1 cellular context compared by ENCODE assay signal in the genomic region with DNA sequence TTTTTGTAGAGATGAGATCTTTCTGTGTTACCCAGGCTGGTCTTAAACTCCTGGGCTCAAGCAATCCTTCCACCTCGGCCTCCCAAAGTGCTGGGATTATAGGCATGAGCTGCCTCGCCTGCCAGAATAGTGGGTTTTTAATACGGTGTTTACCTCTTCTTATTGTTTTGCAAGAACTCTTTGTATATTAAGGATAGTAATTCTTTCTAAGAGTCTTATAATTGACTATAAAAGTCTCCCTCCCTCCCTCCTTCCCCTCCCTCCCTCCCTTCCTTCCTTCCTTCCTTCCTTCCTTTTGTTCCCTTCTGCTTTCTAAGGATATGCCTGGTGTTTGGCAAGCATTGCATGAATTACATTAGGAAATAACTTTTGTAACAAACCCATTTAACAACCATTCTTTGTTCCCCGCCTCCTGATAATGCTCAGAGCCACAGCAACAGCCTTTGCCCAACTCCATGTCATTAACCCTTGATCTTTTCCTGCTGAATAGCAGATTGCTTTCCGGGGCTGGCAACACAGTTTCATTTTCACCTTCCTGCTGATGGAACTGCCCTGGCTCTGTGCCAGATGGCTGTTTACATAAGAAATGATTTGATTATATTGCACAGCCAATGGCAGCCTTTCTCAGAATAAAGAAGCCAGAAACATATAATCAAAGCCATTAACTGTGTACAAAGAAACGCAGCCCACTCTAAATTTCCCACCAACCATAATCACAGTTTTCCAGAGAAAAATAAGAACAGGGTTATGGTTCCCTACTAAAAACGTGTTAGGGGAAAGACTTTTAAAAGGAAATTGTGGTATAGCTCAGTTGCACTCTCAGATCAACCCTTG.
TF ChIP-seq lines count a peak whose summit lies in the region.

No MANE protein-coding gene starts in this region.

TF ChIP-seq in HEK293, 187 proteins besides CTCF, POLR2A, EP300 and RAD21 (continued from another document and continues in another):
- TF ChIP-seq, protein P1, sequence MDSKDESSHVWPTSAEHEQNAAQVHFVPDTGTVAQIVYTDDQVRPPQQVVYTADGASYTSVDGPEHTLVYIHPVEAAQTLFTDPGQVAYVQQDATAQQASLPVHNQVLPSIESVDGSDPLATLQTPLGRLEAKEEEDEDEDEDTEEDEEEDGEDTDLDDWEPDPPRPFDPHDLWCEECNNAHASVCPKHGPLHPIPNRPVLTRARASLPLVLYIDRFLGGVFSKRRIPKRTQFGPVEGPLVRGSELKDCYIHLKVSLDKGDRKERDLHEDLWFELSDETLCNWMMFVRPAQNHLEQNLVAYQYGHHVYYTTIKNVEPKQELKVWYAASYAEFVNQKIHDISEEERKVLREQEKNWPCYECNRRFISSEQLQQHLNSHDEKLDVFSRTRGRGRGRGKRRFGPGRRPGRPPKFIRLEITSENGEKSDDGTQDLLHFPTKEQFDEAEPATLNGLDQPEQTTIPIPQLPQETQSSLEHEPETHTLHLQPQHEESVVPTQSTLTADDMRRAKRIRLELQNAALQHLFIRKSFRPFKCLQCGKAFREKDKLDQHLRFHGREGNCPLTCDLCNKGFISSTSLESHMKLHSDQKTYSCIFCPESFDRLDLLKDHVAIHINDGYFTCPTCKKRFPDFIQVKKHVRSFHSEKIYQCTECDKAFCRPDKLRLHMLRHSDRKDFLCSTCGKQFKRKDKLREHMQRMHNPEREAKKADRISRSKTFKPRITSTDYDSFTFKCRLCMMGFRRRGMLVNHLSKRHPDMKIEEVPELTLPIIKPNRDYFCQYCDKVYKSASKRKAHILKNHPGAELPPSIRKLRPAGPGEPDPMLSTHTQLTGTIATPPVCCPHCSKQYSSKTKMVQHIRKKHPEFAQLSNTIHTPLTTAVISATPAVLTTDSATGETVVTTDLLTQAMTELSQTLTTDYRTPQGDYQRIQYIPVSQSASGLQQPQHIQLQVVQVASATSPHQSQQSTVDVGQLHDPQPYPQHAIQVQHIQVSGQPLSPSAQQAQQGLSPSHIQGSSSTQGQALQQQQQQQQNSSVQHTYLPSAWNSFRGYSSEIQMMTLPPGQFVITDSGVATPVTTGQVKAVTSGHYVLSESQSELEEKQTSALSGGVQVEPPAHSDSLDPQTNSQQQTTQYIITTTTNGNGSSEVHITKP (tag by site-specific recombination; IDR thresholded peaks at IDR 0.05), result peak; percentile 92
- TF ChIP-seq ZNF701 (tag by site-specific recombination; IDR thresholded peaks at IDR 0.05), result 0 out of 2 replicates have a peak, but pooled peaks have one; percentile 48
- no peak for TF ChIP-seq ZNF623 (tag by site-specific recombination; IDR thresholded peaks at IDR 0.05)
- TF ChIP-seq ZNF248 (tag by site-specific recombination; IDR thresholded peaks at IDR 0.05), result no peak
- TF ChIP-seq, protein P2, sequence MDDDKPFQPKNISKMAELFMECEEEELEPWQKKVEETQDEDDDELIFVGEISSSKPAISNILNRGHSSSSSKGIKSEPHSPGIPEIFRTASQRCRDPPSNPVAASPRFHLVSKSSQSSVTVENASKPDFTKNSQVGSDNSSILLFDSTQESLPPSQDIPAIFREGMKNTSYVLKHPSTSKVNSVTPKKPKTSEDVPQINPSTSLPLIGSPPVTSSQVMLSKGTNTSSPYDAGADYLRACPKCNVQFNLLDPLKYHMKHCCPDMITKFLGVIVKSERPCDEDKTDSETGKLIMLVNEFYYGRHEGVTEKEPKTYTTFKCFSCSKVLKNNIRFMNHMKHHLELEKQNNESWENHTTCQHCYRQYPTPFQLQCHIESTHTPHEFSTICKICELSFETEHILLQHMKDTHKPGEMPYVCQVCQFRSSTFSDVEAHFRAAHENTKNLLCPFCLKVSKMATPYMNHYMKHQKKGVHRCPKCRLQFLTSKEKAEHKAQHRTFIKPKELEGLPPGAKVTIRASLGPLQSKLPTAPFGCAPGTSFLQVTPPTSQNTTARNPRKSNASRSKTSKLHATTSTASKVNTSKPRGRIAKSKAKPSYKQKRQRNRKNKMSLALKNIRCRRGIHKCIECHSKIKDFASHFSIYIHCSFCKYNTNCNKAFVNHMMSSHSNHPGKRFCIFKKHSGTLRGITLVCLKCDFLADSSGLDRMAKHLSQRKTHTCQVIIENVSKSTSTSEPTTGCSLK (tag by site-specific recombination; IDR thresholded peaks at IDR 0.05), result no peak
- TF ChIP-seq ZNF544 (tag by site-specific recombination; IDR thresholded peaks at IDR 0.05), result peak; percentile 82; the same call in 1 of the 2 replicates
- TF ChIP-seq, protein P3, sequence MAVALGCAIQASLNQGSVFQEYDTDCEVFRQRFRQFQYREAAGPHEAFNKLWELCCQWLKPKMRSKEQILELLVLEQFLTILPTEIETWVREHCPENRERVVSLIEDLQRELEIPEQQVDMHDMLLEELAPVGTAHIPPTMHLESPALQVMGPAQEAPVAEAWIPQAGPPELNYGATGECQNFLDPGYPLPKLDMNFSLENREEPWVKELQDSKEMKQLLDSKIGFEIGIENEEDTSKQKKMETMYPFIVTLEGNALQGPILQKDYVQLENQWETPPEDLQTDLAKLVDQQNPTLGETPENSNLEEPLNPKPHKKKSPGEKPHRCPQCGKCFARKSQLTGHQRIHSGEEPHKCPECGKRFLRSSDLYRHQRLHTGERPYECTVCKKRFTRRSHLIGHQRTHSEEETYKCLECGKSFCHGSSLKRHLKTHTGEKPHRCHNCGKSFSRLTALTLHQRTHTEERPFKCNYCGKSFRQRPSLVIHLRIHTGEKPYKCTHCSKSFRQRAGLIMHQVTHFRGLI (tag by site-specific recombination; IDR thresholded peaks at IDR 0.05), result peak; percentile 59; the same call in 1 of the 2 replicates
- TF ChIP-seq ZNF561 (tag by site-specific recombination; IDR thresholded peaks at IDR 0.05; ENCODE audit: borderline replicate concordance), result peak; percentile 92
- TF ChIP-seq, protein P4, sequence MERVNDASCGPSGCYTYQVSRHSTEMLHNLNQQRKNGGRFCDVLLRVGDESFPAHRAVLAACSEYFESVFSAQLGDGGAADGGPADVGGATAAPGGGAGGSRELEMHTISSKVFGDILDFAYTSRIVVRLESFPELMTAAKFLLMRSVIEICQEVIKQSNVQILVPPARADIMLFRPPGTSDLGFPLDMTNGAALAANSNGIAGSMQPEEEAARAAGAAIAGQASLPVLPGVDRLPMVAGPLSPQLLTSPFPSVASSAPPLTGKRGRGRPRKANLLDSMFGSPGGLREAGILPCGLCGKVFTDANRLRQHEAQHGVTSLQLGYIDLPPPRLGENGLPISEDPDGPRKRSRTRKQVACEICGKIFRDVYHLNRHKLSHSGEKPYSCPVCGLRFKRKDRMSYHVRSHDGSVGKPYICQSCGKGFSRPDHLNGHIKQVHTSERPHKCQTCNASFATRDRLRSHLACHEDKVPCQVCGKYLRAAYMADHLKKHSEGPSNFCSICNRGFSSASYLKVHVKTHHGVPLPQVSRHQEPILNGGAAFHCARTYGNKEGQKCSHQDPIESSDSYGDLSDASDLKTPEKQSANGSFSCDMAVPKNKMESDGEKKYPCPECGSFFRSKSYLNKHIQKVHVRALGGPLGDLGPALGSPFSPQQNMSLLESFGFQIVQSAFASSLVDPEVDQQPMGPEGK (tag by site-specific recombination; IDR thresholded peaks at IDR 0.05), result peak; percentile 24; the same call in 1 of the 2 replicates
- no peak for TF ChIP-seq ZNF223 (tag by site-specific recombination; IDR thresholded peaks at IDR 0.05)
- TF ChIP-seq SCRT1 (tag by site-specific recombination; IDR thresholded peaks at IDR 0.05; ENCODE audit: borderline replicate concordance), result 0 out of 2 replicates have a peak, but pooled peaks have one; percentile 27
- peak; percentile 64 for TF ChIP-seq ZBTB8A (tag by site-specific recombination; IDR thresholded peaks at IDR 0.05)
- TF ChIP-seq ZBTB17 (tag by site-specific recombination; IDR thresholded peaks at IDR 0.05), result peak; percentile 69
- peak; percentile 89 for TF ChIP-seq ZNF341 (tag by site-specific recombination; IDR thresholded peaks at IDR 0.05; ENCODE audit: low read depth)
- TF ChIP-seq ZNF768 (tag by site-specific recombination; IDR thresholded peaks at IDR 0.05), result no peak
- TF ChIP-seq ZNF560 (tag by site-specific recombination; IDR thresholded peaks at IDR 0.05; ENCODE audit: borderline replicate concordance), result no peak
- TF ChIP-seq ZBTB21 (tag by site-specific recombination; IDR thresholded peaks at IDR 0.05), result 0 out of 2 replicates have a peak, but pooled peaks have one; percentile 12
- peak; percentile 80 for TF ChIP-seq KLF10 (tag by site-specific recombination; IDR thresholded peaks at IDR 0.05)
- TF ChIP-seq SALL2 (tag by site-specific recombination; IDR thresholded peaks at IDR 0.05; ENCODE audit: borderline replicate concordance), result no peak
- peak; percentile 81 for TF ChIP-seq FEZF1 (tag by site-specific recombination; IDR thresholded peaks at IDR 0.05)
- TF ChIP-seq ZNF600 (tag by site-specific recombination; IDR thresholded peaks at IDR 0.05), result peak; percentile 67; the same call in 1 of the 2 replicates
- peak; percentile 60; the same call in 1 of the 2 replicates for TF ChIP-seq MZF1 (tag by site-specific recombination; IDR thresholded peaks at IDR 0.05; ENCODE audit: borderline replicate concordance)
- TF ChIP-seq HOXA7 (CRISPR knock-in tag; IDR thresholded peaks at IDR 0.05; ENCODE audit: borderline replicate concordance), result no peak
- peak; percentile 63; the same call in 1 of the 2 replicates for TF ChIP-seq ZNF10 (tag by site-specific recombination; IDR thresholded peaks at IDR 0.05)
- TF ChIP-seq, protein P5, sequence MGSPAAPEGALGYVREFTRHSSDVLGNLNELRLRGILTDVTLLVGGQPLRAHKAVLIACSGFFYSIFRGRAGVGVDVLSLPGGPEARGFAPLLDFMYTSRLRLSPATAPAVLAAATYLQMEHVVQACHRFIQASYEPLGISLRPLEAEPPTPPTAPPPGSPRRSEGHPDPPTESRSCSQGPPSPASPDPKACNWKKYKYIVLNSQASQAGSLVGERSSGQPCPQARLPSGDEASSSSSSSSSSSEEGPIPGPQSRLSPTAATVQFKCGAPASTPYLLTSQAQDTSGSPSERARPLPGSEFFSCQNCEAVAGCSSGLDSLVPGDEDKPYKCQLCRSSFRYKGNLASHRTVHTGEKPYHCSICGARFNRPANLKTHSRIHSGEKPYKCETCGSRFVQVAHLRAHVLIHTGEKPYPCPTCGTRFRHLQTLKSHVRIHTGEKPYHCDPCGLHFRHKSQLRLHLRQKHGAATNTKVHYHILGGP (tag by site-specific recombination; IDR thresholded peaks at IDR 0.05), result peak; percentile 81
- peak; percentile 60; the same call in 1 of the 2 replicates for TF ChIP-seq OSR2 (tag by site-specific recombination; IDR thresholded peaks at IDR 0.05)
- TF ChIP-seq, protein P6, sequence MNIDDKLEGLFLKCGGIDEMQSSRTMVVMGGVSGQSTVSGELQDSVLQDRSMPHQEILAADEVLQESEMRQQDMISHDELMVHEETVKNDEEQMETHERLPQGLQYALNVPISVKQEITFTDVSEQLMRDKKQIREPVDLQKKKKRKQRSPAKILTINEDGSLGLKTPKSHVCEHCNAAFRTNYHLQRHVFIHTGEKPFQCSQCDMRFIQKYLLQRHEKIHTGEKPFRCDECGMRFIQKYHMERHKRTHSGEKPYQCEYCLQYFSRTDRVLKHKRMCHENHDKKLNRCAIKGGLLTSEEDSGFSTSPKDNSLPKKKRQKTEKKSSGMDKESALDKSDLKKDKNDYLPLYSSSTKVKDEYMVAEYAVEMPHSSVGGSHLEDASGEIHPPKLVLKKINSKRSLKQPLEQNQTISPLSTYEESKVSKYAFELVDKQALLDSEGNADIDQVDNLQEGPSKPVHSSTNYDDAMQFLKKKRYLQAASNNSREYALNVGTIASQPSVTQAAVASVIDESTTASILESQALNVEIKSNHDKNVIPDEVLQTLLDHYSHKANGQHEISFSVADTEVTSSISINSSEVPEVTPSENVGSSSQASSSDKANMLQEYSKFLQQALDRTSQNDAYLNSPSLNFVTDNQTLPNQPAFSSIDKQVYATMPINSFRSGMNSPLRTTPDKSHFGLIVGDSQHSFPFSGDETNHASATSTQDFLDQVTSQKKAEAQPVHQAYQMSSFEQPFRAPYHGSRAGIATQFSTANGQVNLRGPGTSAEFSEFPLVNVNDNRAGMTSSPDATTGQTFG (tag by site-specific recombination; IDR thresholded peaks at IDR 0.05; ENCODE audit: borderline replicate concordance), result no peak
- peak; percentile 24; the same call in 1 of the 2 replicates for TF ChIP-seq GFI1B (tag by site-specific recombination; IDR thresholded peaks at IDR 0.05)
- peak; percentile 77 for TF ChIP-seq IKZF3 (tag by site-specific recombination; IDR thresholded peaks at IDR 0.05)
- TF ChIP-seq OVOL3 (tag by site-specific recombination; IDR thresholded peaks at IDR 0.05), result no peak; the same call in 1 of the 2 replicates
- 0 out of 2 replicates have a peak, but pooled peaks have one; percentile 46 for TF ChIP-seq ZXDB (tag by site-specific recombination; IDR thresholded peaks at IDR 0.05)
- TF ChIP-seq, protein P7, sequence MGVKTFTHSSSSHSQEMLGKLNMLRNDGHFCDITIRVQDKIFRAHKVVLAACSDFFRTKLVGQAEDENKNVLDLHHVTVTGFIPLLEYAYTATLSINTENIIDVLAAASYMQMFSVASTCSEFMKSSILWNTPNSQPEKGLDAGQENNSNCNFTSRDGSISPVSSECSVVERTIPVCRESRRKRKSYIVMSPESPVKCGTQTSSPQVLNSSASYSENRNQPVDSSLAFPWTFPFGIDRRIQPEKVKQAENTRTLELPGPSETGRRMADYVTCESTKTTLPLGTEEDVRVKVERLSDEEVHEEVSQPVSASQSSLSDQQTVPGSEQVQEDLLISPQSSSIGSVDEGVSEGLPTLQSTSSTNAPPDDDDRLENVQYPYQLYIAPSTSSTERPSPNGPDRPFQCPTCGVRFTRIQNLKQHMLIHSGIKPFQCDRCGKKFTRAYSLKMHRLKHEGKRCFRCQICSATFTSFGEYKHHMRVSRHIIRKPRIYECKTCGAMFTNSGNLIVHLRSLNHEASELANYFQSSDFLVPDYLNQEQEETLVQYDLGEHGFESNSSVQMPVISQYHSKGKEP (tag by site-specific recombination; IDR thresholded peaks at IDR 0.05), result peak; percentile 78; the same call in 1 of the 2 replicates
- TF ChIP-seq ZFHX2 (tag by site-specific recombination; conservative IDR thresholded peaks at IDR 0.05), result 0 out of 2 replicates have a peak, but pooled peaks have one; percentile 10
- peak; percentile 15 for TF ChIP-seq ZNF529 (tag by site-specific recombination; IDR thresholded peaks at IDR 0.05; ENCODE audit: insufficient replicate concordance)
- TF ChIP-seq ZSCAN16 (tag by site-specific recombination; IDR thresholded peaks at IDR 0.05), result no peak
- TF ChIP-seq, protein P8, sequence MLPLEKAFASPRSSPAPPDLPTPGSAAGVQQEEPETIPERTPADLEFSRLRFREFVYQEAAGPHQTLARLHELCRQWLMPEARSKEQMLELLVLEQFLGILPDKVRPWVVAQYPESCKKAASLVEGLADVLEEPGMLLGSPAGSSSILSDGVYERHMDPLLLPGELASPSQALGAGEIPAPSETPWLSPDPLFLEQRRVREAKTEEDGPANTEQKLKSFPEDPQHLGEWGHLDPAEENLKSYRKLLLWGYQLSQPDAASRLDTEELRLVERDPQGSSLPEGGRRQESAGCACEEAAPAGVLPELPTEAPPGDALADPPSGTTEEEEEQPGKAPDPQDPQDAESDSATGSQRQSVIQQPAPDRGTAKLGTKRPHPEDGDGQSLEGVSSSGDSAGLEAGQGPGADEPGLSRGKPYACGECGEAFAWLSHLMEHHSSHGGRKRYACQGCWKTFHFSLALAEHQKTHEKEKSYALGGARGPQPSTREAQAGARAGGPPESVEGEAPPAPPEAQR (tag by site-specific recombination; IDR thresholded peaks at IDR 0.05), result no peak
- TF ChIP-seq SCRT2 (tag by site-specific recombination; IDR thresholded peaks at IDR 0.05), result peak; percentile 49
- TF ChIP-seq ZSCAN30 (tag by site-specific recombination; IDR thresholded peaks at IDR 0.05), result peak; percentile 81; the same call in 1 of the 2 replicates
- TF ChIP-seq ZNF174 (tag by site-specific recombination; IDR thresholded peaks at IDR 0.05), result peak; percentile 86; the same call in 1 of the 2 replicates
- no peak for TF ChIP-seq ZNF785 (tag by site-specific recombination; IDR thresholded peaks at IDR 0.05)
